Comparison of ENCODE assay signal across 26 cellular contexts in genomic region chr1:82934069-82934468, GRCh38.
A peak's percentile ranks its signal among the peaks of the same experiment; 100 is the strongest.
DNase-seq lines count a peak whose midpoint lies in the region; ATAC-seq and TF ChIP-seq lines count a peak whose summit lies in the region.
"Had no signal": no experiment of that assay in that cellular context is flagged by ENCODE, and none has a peak within 500 bp of the region (broad histone marks: within the 10 kb centered on the region; RNA-seq: fewer than 3 reads in every experiment).

No MANE protein-coding gene starts in this region.

- DNase-seq in activated CD4-positive, alpha-beta T cell treated with anti-CD3 and anti-CD28 coated beads, Interleukin-2, amount 10 ng/mL, durations not matched to agents 24 days and 14 days, result no peak
- DNase-seq in activated CD4-positive, alpha-beta T cell treated with anti-CD3 and anti-CD28 coated beads for 4 hours, result no peak
- peak; percentile 17 for DNase-seq in MV-4-11 (lab: John Stamatoyannopoulos, UW)
- DNase-seq in neural crest cell (ENCODE audit: low read depth, low spot score), result no peak
- no peak for DNase-seq in midbrain (lab: John Stamatoyannopoulos, UW)
- no peak for DNase-seq in glutamatergic neuron
- DNase-seq: activated CD4-positive, alpha-beta T cell treated with anti-CD3 and anti-CD28 coated beads, Interleukin-2, amount 50 U/mL, for 1 hour; activated CD8-positive, alpha-beta memory T cell treated with anti-CD3 and anti-CD28 coated beads, Interleukin-2, amount 50 U/mL, for 4 hours; cerebellar nuclear complex; effector CD4-positive, alpha-beta T cell; erythroblast; KBM-7; NCI-H1930; NCI-H69; occipital lobe; spleen; stimulated activated CD4-positive, alpha-beta T cell treated with anti-CD3 and anti-CD28 coated beads, Interleukin-4, amount 100 ng/mL, for 1 hour; stimulated activated naive CD4-positive, alpha-beta T cell; T-helper 1 cell had no signal

- H3K27ac Mint-ChIP-seq in activated CD4-positive, alpha-beta T cell treated with anti-CD3 and anti-CD28 coated beads, Interleukin-2, amount 10 ng/mL, durations not matched to agents 24 days and 14 days, result peak overlapping the region; percentile 7
- H3K27ac Mint-ChIP-seq in neural crest cell (ENCODE audit: unreplicated experiment), result peak overlapping the region; percentile 30
- H3K27ac Mint-ChIP-seq in glutamatergic neuron (ENCODE audit: unreplicated experiment), result no peak overlapping the region
- H3K27ac Mint-ChIP-seq: activated naive CD8-positive, alpha-beta T cell; activated T-helper 17 cell treated with anti-CD3 and anti-CD28 coated beads, Interleukin-2, amount 50 U/mL, for 72 hours; CD14-positive monocyte had no signal

- H3K9me3 Mint-ChIP-seq in activated CD4-positive, alpha-beta T cell treated with anti-CD3 and anti-CD28 coated beads, Interleukin-2, amount 10 ng/mL, durations not matched to agents 24 days and 14 days, result peaks cover 4% of the 10 kb centered on the region
- H3K9me3 Mint-ChIP-seq in neural crest cell (peaks cover 6% of the 10 kb centered on the region), glutamatergic neuron (ENCODE audit: unreplicated experiment) (no peaks in the 10 kb centered on the region)

- H3K27me3 Mint-ChIP-seq in activated CD4-positive, alpha-beta T cell treated with anti-CD3 and anti-CD28 coated beads, Interleukin-2, amount 10 ng/mL, durations not matched to agents 24 days and 14 days, result no peaks in the 10 kb centered on the region
- H3K27me3 Mint-ChIP-seq in neural crest cell (ENCODE audit: low read depth), result no peaks in the 10 kb centered on the region
- no peaks in the 10 kb centered on the region for H3K27me3 Mint-ChIP-seq in glutamatergic neuron (ENCODE audit: unreplicated experiment)
- H3K27me3 Mint-ChIP-seq: activated T-helper 17 cell treated with anti-CD3 and anti-CD28 coated beads, Interleukin-2, amount 50 U/mL, for 72 hours had no signal

- no peaks in the 10 kb centered on the region for H3K4me1 Mint-ChIP-seq in activated CD4-positive, alpha-beta T cell treated with anti-CD3 and anti-CD28 coated beads, Interleukin-2, amount 10 ng/mL, durations not matched to agents 24 days and 14 days
- no peaks in the 10 kb centered on the region for H3K4me1 Mint-ChIP-seq in neural crest cell
- peaks cover 13% of the 10 kb centered on the region for H3K4me1 Mint-ChIP-seq in glutamatergic neuron (ENCODE audit: low read depth, unreplicated experiment)
- H3K4me1 Mint-ChIP-seq: CD14-positive monocyte had no signal

- ATAC-seq in SK-N-SH treated with all-trans-retinoic acid at 6 μM for 48 hours (peak; percentile 35; the same call in 2 of the 3 replicates), HG03045 (IDR thresholded peaks at IDR 0.05; ENCODE audit: unreplicated experiment) (no peak)
- ATAC-seq: activated T-helper 17 cell treated with anti-CD3 and anti-CD28 coated beads, Interleukin-2, amount 50 U/mL, for 72 hours; gastrocnemius medialis; HCT116 had no signal

- TF ChIP-seq CTCF in neural crest cell (conservative IDR thresholded peaks at IDR 0.05) (no peak), glutamatergic neuron (IDR thresholded peaks at IDR 0.05; ENCODE audit: partially characterized antibody, unreplicated experiment) (no peak)

- no peak overlapping the region for H3K4me3 Mint-ChIP-seq in activated CD4-positive, alpha-beta T cell treated with anti-CD3 and anti-CD28 coated beads, Interleukin-2, amount 10 ng/mL, durations not matched to agents 24 days and 14 days
- no peak overlapping the region for H3K4me3 Mint-ChIP-seq in neural crest cell
- no peak overlapping the region for H3K4me3 Mint-ChIP-seq in glutamatergic neuron (ENCODE audit: unreplicated experiment)
- H3K4me3 Mint-ChIP-seq: activated naive CD8-positive, alpha-beta T cell; activated T-helper 17 cell treated with anti-CD3 and anti-CD28 coated beads, Interleukin-2, amount 50 U/mL, for 72 hours; CD14-positive monocyte had no signal

- no peaks in the 10 kb centered on the region for H3K36me3 Mint-ChIP-seq in activated CD4-positive, alpha-beta T cell treated with anti-CD3 and anti-CD28 coated beads, Interleukin-2, amount 10 ng/mL, durations not matched to agents 24 days and 14 days (ENCODE audit: low read depth)
- peaks cover 2% of the 10 kb centered on the region for H3K36me3 Mint-ChIP-seq in neural crest cell (ENCODE audit: low read depth)
- H3K36me3 Mint-ChIP-seq in glutamatergic neuron (ENCODE audit: unreplicated experiment), result peaks cover 4% of the 10 kb centered on the region
- H3K36me3 Mint-ChIP-seq: activated naive CD8-positive, alpha-beta T cell; CD14-positive monocyte had no signal

- intact Hi-C loops in activated CD4-positive, alpha-beta T cell treated with anti-CD3 and anti-CD28 coated beads, Interleukin-2, amount 10 ng/mL, durations not matched to agents 24 days and 14 days (cut with micrococcal nuclease), result no loop called here

TF ChIP-seq in SK-N-SH treated with all-trans-retinoic acid at 6 μM for 48 hours, 23 proteins besides CTCF, POLR2A, EP300 and RAD21:
- TF ChIP-seq, protein P1, sequence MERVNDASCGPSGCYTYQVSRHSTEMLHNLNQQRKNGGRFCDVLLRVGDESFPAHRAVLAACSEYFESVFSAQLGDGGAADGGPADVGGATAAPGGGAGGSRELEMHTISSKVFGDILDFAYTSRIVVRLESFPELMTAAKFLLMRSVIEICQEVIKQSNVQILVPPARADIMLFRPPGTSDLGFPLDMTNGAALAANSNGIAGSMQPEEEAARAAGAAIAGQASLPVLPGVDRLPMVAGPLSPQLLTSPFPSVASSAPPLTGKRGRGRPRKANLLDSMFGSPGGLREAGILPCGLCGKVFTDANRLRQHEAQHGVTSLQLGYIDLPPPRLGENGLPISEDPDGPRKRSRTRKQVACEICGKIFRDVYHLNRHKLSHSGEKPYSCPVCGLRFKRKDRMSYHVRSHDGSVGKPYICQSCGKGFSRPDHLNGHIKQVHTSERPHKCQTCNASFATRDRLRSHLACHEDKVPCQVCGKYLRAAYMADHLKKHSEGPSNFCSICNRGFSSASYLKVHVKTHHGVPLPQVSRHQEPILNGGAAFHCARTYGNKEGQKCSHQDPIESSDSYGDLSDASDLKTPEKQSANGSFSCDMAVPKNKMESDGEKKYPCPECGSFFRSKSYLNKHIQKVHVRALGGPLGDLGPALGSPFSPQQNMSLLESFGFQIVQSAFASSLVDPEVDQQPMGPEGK (CRISPR knock-in tag; IDR thresholded peaks at IDR 0.05; ENCODE audit: borderline replicate concordance), result no peak
- TF ChIP-seq SNAI2 (CRISPR knock-in tag; IDR thresholded peaks at IDR 0.05), result no peak
- no peak for TF ChIP-seq CSDC2 (CRISPR knock-in tag; IDR thresholded peaks at IDR 0.05)
- TF ChIP-seq TCF4 (CRISPR knock-in tag; IDR thresholded peaks at IDR 0.05; ENCODE audit: borderline replicate concordance), result no peak
- no peak for TF ChIP-seq ESRRG (CRISPR knock-in tag; IDR thresholded peaks at IDR 0.05)
